Comparison of ENCODE assay signal across 8 cellular contexts in genomic region chr4:183505556-183506388, GRCh38.
A peak's percentile ranks its signal among the peaks of the same experiment; 100 is the strongest.
DNase-seq lines count a peak whose midpoint lies in the region; ATAC-seq and FAIRE-seq lines count a peak whose summit lies in the region.

No MANE protein-coding gene starts in this region.

- peak; percentile 31 for ATAC-seq in GM18861 (IDR thresholded peaks at IDR 0.05; ENCODE audit: unreplicated experiment)
- ATAC-seq in HG03066 (IDR thresholded peaks at IDR 0.05; ENCODE audit: low read depth, unreplicated experiment), result peak; percentile 41

- peak; percentile 87 for FAIRE-seq in islet of Langerhans (lab: Jason Lieb, UNC)

- DNase-seq in AG08395 (ENCODE audit: low spot score) (peak; percentile 89), NCI-H2196 (lab: John Stamatoyannopoulos, UW; ENCODE audit: unreplicated experiment) (peak; percentile 62)
- peak; percentile 75 for DNase-seq in activated CD4-positive, CD25-positive, alpha-beta regulatory T cell treated with anti-CD3 and anti-CD28 coated beads, Interleukin-2, amount 50 U/mL, for 16 hours (ENCODE audit: low read depth, low spot score)
- peak; percentile 86 for DNase-seq in central memory CD4-positive, alpha-beta T cell
- DNase-seq in stimulated activated CD4-positive, alpha-beta T cell treated with anti-CD3 and anti-CD28 coated beads, Interleukin-12 subunit alpha, Interleukin-12 subunit beta, amount 100 ng/mL, for 24 hours (ENCODE audit: low read depth in 2 of 2), result peak; percentile 73 to 78

Comparison
In these comparisons a context has a peak if more than half of its experiments do, and no peak if none do; other contexts are left out.
1. Peak in every context shown above with its lines: DNase-seq and ATAC-seq.